Comparison of ENCODE assay signal across 17 cellular contexts in the genomic region with DNA sequence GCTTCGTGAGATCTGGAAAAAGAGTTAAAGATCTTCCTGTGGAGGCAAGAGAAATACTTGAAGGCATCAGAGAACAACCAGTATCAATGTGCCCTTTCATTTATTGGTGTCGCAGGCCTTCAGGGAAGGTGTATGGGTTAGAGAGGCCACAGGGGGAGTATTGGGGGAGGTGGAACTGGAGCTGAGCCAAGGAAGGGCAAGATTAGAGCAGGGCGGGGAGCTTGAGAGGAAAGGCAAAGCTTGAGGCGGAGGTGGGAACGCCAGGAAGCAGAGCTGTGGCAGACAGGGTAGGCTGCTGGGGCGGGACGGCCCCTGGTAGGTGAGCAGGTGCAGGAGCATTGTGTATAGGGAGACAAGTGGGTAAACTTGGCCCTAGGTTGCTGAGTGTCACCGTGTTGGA.
A peak's percentile ranks its signal among the peaks of the same experiment; 100 is the strongest.
DNase-seq lines count a peak whose midpoint lies in the region; ATAC-seq, FAIRE-seq and TF ChIP-seq lines count a peak whose summit lies in the region.
"Had no signal": no experiment of that assay in that cellular context is flagged by ENCODE, and none has a peak within 500 bp of the region (broad histone marks: within the 10 kb centered on the region; RNA-seq: fewer than 3 reads in every experiment).

No MANE protein-coding gene starts in this region.

- H3K9me3 ChIP-seq in BLaER1 (no peaks in the 10 kb centered on the region), right atrium auricular region (no peaks in the 10 kb centered on the region), kidney (ENCODE audit: control insufficient read depth in 1 of 2, low read length in 2 of 2) (no peaks in the 10 kb centered on the region)

- no peak for FAIRE-seq in kidney (lab: Jason Lieb, UNC)
- FAIRE-seq: GM12891 had no signal

- no peak for TF ChIP-seq CTCF in right atrium auricular region (IDR thresholded peaks at IDR 0.05)
- TF ChIP-seq CTCF in kidney (IDR thresholded peaks at IDR 0.05; ENCODE audit: borderline replicate concordance, extremely low read depth, insufficient read depth), result no peak

- ATAC-seq in HG03175 (IDR thresholded peaks at IDR 0.05; ENCODE audit: unreplicated experiment) (no peak), HG02623 (IDR thresholded peaks at IDR 0.05; ENCODE audit: unreplicated experiment) (no peak), GM19023 (IDR thresholded peaks at IDR 0.05; ENCODE audit: unreplicated experiment) (no peak)

- intact Hi-C loops in kidney (cut with DNase I), result no loop called here

- no peaks in the 10 kb centered on the region for H3K27me3 ChIP-seq in BLaER1
- no peaks in the 10 kb centered on the region for H3K27me3 ChIP-seq in right atrium auricular region
- H3K27me3 ChIP-seq: brain microvascular endothelial cell had no signal

- H3K36me3 ChIP-seq in BLaER1 (0 out of 2 replicates have a peak, but pooled peaks cover 4% of the 10 kb centered on the region), right atrium auricular region (peaks cover 9% of the 10 kb centered on the region), kidney (ENCODE audit: control insufficient read depth in 1 of 2, insufficient read depth in 2 of 2, low read length in 2 of 2) (peaks cover 2 to 11% of the 10 kb centered on the region in 2 donors)

- peak overlapping the region; percentile 50 for H3K4me2 ChIP-seq in BLaER1

- no peak overlapping the region for H3K9ac ChIP-seq in BLaER1
- no peak overlapping the region for H3K9ac ChIP-seq in kidney (ENCODE audit: low read length in 2 of 2)

- no peaks in the 10 kb centered on the region for H4K20me1 ChIP-seq in BLaER1

- peak; percentile 81 for DNase-seq in COLO668 (lab: John Stamatoyannopoulos, UW; ENCODE audit: unreplicated experiment)
- DNase-seq in NCI-H510A treated with DMSO at 0.1 percent for 48 hours (lab: John Stamatoyannopoulos, UW), result peak; percentile 63
- no peak for DNase-seq in right atrium auricular region (ENCODE audit: low spot score)
- no peak for DNase-seq in kidney
- DNase-seq: activated CD4-positive, alpha-beta T cell treated with anti-CD3 and anti-CD28 coated beads, Interleukin-2, amount 50 U/mL, for 48 hours; activated effector memory CD4-positive, alpha-beta T cell treated with Interleukin-2 at 50 U/mL for 16 hours; brain microvascular endothelial cell; MV-4-11; NCI-H524 treated with DMSO at 0.1 percent for 48 hours; retina; RPMI8226; trophoblast cell had no signal

- H3K27ac ChIP-seq in BLaER1 (no peak overlapping the region), right atrium auricular region (peak overlapping the region; percentile 15 to 32), kidney (ENCODE audit: low read depth in 2 of 2, low read length in 2 of 2) (peak overlapping the region in 1 of 2 donors; percentile 34)
- H3K27ac ChIP-seq: brain microvascular endothelial cell had no signal

- H3K4me1 ChIP-seq in BLaER1 (peaks cover 62% of the 10 kb centered on the region), right atrium auricular region (peaks cover 0 to 59% of the 10 kb centered on the region in 2 donors), kidney (ENCODE audit: control insufficient read depth in 1 of 2, insufficient read depth in 1 of 2, low read depth in 1 of 2, low read length in 2 of 2) (peaks cover 10 to 23% of the 10 kb centered on the region in 2 donors)

- H3K4me3 ChIP-seq in BLaER1 (no peak overlapping the region), right atrium auricular region (no peak overlapping the region), kidney (ENCODE audit: low read length in 2 of 2) (no peak overlapping the region)

Comparison
In these comparisons a context has a peak if more than half of its experiments do, and no peak if none do; other contexts are left out.
1. DNase-seq: peak in COLO668 (single experiment) and NCI-H510A treated with DMSO at 0.1 percent for 48 hours (single experiment); none in right atrium auricular region (single experiment) and kidney (single experiment).